Comparison of ENCODE assay signal across 11 cellular contexts in the genomic region with DNA sequence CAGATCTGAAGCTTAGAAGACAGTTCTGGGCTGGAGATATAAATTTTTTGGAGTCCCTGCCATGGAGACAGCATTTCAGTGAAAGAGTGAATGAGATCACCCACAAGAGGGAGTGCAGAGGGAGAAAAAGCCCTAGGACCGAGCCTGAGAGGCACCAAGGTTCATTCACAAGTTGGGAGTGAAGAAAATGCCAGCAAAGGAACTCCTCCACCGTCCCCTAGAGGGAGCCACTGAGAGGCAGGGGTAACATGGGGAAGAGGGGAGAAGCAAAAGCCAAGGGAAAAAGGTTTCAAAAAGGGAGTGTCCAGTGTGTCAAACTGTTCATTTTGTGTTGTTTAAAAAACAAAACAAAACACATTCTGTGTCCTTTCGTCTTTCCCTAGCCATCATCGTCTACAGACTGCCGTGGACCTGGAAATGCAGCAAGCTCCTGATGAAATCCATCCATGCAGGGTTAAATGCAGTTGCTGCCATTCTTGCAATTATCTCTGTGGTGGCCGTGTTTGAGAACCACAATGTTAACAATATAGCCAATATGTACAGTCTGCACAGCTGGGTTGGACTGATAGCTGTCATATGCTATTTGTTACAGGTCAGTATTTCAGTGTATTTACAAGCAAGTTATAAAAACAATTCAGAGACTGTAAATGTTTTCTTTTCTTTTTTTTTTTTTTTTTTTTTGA. TPM values are rescaled to one million over a fixed set of nuclear protein-coding genes. Genes with fewer than 3 reads are reported as not detected.
DNase-seq lines count a peak whose midpoint lies in the region; ATAC-seq, FAIRE-seq and TF ChIP-seq lines count a peak whose summit lies in the region.
"Had no signal": no experiment of that assay in that cellular context is flagged by ENCODE, and none has a peak within 500 bp of the region (broad histone marks: within the 10 kb centered on the region; RNA-seq: fewer than 3 reads in every experiment).

No MANE protein-coding gene starts in this region.

- H3K9me3 ChIP-seq in heart left ventricle, result no peaks in the 10 kb centered on the region
- H3K9me3 ChIP-seq in testis, result no peaks in the 10 kb centered on the region

- H3K27ac ChIP-seq in heart left ventricle, result no peak overlapping the region
- no peak overlapping the region for H3K27ac ChIP-seq in testis

- H3K27ac Mint-ChIP-seq in chondrocyte (ENCODE audit: unreplicated experiment), result no peak overlapping the region

- TF ChIP-seq POLR2A in heart left ventricle (IDR thresholded peaks at IDR 0.05) (no peak), testis (IDR thresholded peaks at IDR 0.05) (no peak)

- DNase-seq in heart left ventricle, result no peak
- DNase-seq in left ventricle myocardium superior, result no peak
- DNase-seq in NCI-H1930 (lab: John Stamatoyannopoulos, UW), result peak; percentile 19 to 72
- no peak for DNase-seq in chondrocyte (ENCODE audit: low spot score)
- peak; percentile 19 for DNase-seq in testis
- DNase-seq in NCI-H1092 (lab: John Stamatoyannopoulos, UW), result no peak
- no peak for DNase-seq in D721Med (ENCODE audit: insufficient read length, low spot score)
- DNase-seq: anterior cingulate cortex; left colon; stimulated activated CD4-positive, alpha-beta T cell treated with anti-CD3 and anti-CD28 coated beads, Interleukin-4, amount 100 ng/mL, for 4 hours had no signal

- FAIRE-seq in D721Med (lab: Jason Lieb, UNC), result no peak

- no peak overlapping the region for H3K4me3 Mint-ChIP-seq in chondrocyte (ENCODE audit: unreplicated experiment)

- H3K4me3 ChIP-seq in heart left ventricle (no peak overlapping the region), testis (no peak overlapping the region)

- ATAC-seq in heart left ventricle (no peak), left ventricle myocardium superior (no peak), HG03135 (IDR thresholded peaks at IDR 0.05; ENCODE audit: unreplicated experiment) (no peak)
- ATAC-seq: left colon had no signal

- H3K36me3 Mint-ChIP-seq in chondrocyte (ENCODE audit: low read depth), result peaks cover 7% of the 10 kb centered on the region

- H3K4me1 Mint-ChIP-seq in chondrocyte (ENCODE audit: low read depth), result no peaks in the 10 kb centered on the region

- H3K36me3 ChIP-seq in heart left ventricle (peaks cover 0 to 45% (median 14%) of the 10 kb centered on the region in 9 donors), testis (ENCODE audit: low read depth, missing control alignments) (no peaks in the 10 kb centered on the region)

- H3K27me3 ChIP-seq in heart left ventricle (no peaks in the 10 kb centered on the region), testis (no peaks in the 10 kb centered on the region)

- intact Hi-C loops in heart left ventricle (cut with DNase I) (no loop called here), left ventricle myocardium superior (cut with micrococcal nuclease) (no loop called here), testis (cut with DNase I; ENCODE audit: low total_unique reads) (no loop called here)

- peaks cover 0 to 8% (median 0%) of the 10 kb centered on the region in 12 donors for H3K4me1 ChIP-seq in heart left ventricle
- H3K4me1 ChIP-seq in testis, result no peaks in the 10 kb centered on the region

- TF ChIP-seq CTCF in heart left ventricle (IDR thresholded peaks at IDR 0.05) (peak in 8 of 12 donors; percentile 14 to 32 (median 19)), chondrocyte (IDR thresholded peaks at IDR 0.05) (peak; percentile 70), testis (IDR thresholded peaks at IDR 0.05) (no peak), D721Med (IDR thresholded peaks at IDR 0.05; ENCODE audit: insufficient read depth, missing control alignments) (no peak)

- 87 to 90% (median 88%) methylated on average over 6 of the region's 6 CpGs for WGBS in heart left ventricle, 4 donors
- 74 to 77% methylated on average over 6 of the region's 6 CpGs for WGBS in testis, 2 donors

- H3K9me3 Mint-ChIP-seq in chondrocyte (ENCODE audit: low read depth), result no peaks in the 10 kb centered on the region

- H3K27me3 Mint-ChIP-seq in chondrocyte (ENCODE audit: low read depth), result no peaks in the 10 kb centered on the region

RNA-seq across cellular contexts. Expression of a gene that starts 19.1 kb away (rescaled TPM):
- 100 to 1,000 TPM in 1 of 9 donors, 10 to 100 TPM in 8; 19.3 to 138 (median 49.9) TPM for total RNA-seq in heart left ventricle
- 10 to 100 TPM; 21.8 to 28.2 TPM for polyA plus RNA-seq in heart left ventricle
- 55.0 TPM for total RNA-seq in left ventricle myocardium superior
- total RNA-seq in chondrocyte, result 84.5 to 139 TPM (median 88.5 TPM) in 3 replicates
- 10 to 100 TPM; 53.1 to 53.5 TPM for total RNA-seq in testis
- polyA plus RNA-seq in testis (ENCODE audit: insufficient read depth, low read depth, low replicate concordance), result 60.1 TPM

Comparison
In these comparisons a context has a peak if more than half of its experiments do, and no peak if none do; other contexts are left out.
1. DNase-seq: peak in NCI-H1930 (2 of 2) and testis (single experiment); none in heart left ventricle (0 of 5), left ventricle myocardium superior (single experiment), chondrocyte (single experiment), NCI-H1092 (single experiment) and D721Med (single experiment).
2. CTCF ChIP-seq: peak in heart left ventricle (8 of 12) and chondrocyte (single experiment); none in testis (0 of 3) and D721Med (single experiment).